17 cellular contexts compared by ENCODE assay signal in genomic region chr2:3870222-3870621, GRCh38.
DNase-seq lines count a peak whose midpoint lies in the region; ATAC-seq, FAIRE-seq and TF ChIP-seq lines count a peak whose summit lies in the region.
"Had no signal": no experiment of that assay in that cellular context is flagged by ENCODE, and none has a peak within 500 bp of the region (broad histone marks: within the 10 kb centered on the region; RNA-seq: fewer than 3 reads in every experiment).

No MANE protein-coding gene starts in this region.

- H3K4me3 ChIP-seq in HepG2 (replicated peaks in 1 of 3; ENCODE audit: insufficient read depth in 1 of 3, low read depth in 2 of 3, low read length in 3 of 3) (no peak overlapping the region), right lobe of liver (no peak overlapping the region), pancreas (no peak overlapping the region), neuronal stem cell (ENCODE audit: low read length in 2 of 2) (no peak overlapping the region)
- H3K4me3 ChIP-seq: GM23248 had no signal

- H2BK12ac ChIP-seq in neuronal stem cell (ENCODE audit: low read length): no peak overlapping the region

- no peak overlapping the region for H4K91ac ChIP-seq in neuronal stem cell (ENCODE audit: low read depth, low read length, poor library complexity)

- no peak overlapping the region for H3K4ac ChIP-seq in neuronal stem cell (ENCODE audit: low read length)

- H3K27me3 ChIP-seq in HepG2 (ENCODE audit: control insufficient read depth in 1 of 2, insufficient read depth in 2 of 2, low read length in 2 of 2) (peaks cover 0 to 14% of the 10 kb centered on the region in 2 experiments; a peak in 2 of 5 replicates), right lobe of liver (no peaks in the 10 kb centered on the region), pancreas (no peaks in the 10 kb centered on the region), neuronal stem cell (ENCODE audit: control insufficient read depth in 3 of 3, insufficient read depth in 3 of 3, low read depth in 1 of 3, low read length in 3 of 3) (no peaks in the 10 kb centered on the region)

- no peak overlapping the region for H3K23ac ChIP-seq in neuronal stem cell (ENCODE audit: low read depth, low read length, poor library complexity)

- WGBS in HepG2 (ENCODE audit: low lambda C conversion rate): 22% methylated on average over 7 of the region's 7 CpGs
- WGBS in right lobe of liver (ENCODE audit: insufficient coverage, low coverage, low lambda C conversion rate, missing lambda C conversion rate): 65% methylated on average over 7 of the region's 7 CpGs
- WGBS in pancreas, 2 donors: 51 to 53% methylated on average over 7 of the region's 7 CpGs
- no CpG with 5 or more reads among the region's 7 CpGs for WGBS in neuronal stem cell (ENCODE audit: extremely low coverage in 2 of 2, insufficient read length in 2 of 2, insufficient replicate concordance in 1 of 2), 2 donors

- H3K4me1 ChIP-seq in HepG2 (ENCODE audit: insufficient read depth, low read length) (no peaks in the 10 kb centered on the region), right lobe of liver (no peaks in the 10 kb centered on the region), pancreas (no peaks in the 10 kb centered on the region), neuronal stem cell (ENCODE audit: control insufficient read depth in 2 of 2, insufficient read depth in 1 of 2, low read depth in 1 of 2, low read length in 2 of 2) (no peaks in the 10 kb centered on the region)
- H3K4me1 ChIP-seq: Caco-2 had no signal

- H3K79me1 ChIP-seq in neuronal stem cell (ENCODE audit: low read depth, low read length): no peaks in the 10 kb centered on the region

- H3K9me3 ChIP-seq in HepG2 (ENCODE audit: low read length) (no peaks in the 10 kb centered on the region), right lobe of liver (no peaks in the 10 kb centered on the region), pancreas (no peaks in the 10 kb centered on the region), neuronal stem cell (replicated peaks in 1 of 2; ENCODE audit: control insufficient read depth in 2 of 2, insufficient read depth in 1 of 2, low read depth in 1 of 2, low read length in 2 of 2) (no peaks in the 10 kb centered on the region)
- H3K9me3 ChIP-seq: Caco-2 had no signal

- TF ChIP-seq CTCF in HepG2 (CRISPR knock-in tag; IDR thresholded peaks at IDR 0.05): no peak
- no peak for TF ChIP-seq CTCF in right lobe of liver (IDR thresholded peaks at IDR 0.05)
- TF ChIP-seq CTCF in pancreas (IDR thresholded peaks at IDR 0.05): no peak

- H3K79me2 ChIP-seq in HepG2 (ENCODE audit: insufficient read depth, low read length): no peaks in the 10 kb centered on the region

- H2BK5ac ChIP-seq in neuronal stem cell (ENCODE audit: low read length): no peak overlapping the region

- TF ChIP-seq EP300 in HepG2 (IDR thresholded peaks at IDR 0.05; ENCODE audit: low read depth in 2 of 2, low read length in 2 of 2): no peak
- TF ChIP-seq EP300 in HepG2 (CRISPR knock-in tag; IDR thresholded peaks at IDR 0.05; ENCODE audit: borderline replicate concordance): no peak

- FAIRE-seq in HepG2 (lab: Jason Lieb, UNC): no peak
- FAIRE-seq in pancreas (lab: Jason Lieb, UNC): no peak
- FAIRE-seq: GM12892, H54 had no signal

- TF ChIP-seq POLR2A in HepG2 (IDR thresholded peaks at IDR 0.05; ENCODE audit: insufficient read depth in 1 of 2, low read depth in 2 of 2, low read length in 2 of 2) (no peak), right lobe of liver (IDR thresholded peaks at IDR 0.05) (no peak)

- H3K36me3 ChIP-seq in HepG2 (replicated peaks in 1 of 2; ENCODE audit: control insufficient read depth in 1 of 2, insufficient read depth in 2 of 2, low read length in 2 of 2) (no peaks in the 10 kb centered on the region), right lobe of liver (no peaks in the 10 kb centered on the region), pancreas (no peaks in the 10 kb centered on the region), neuronal stem cell (replicated peaks in 1 of 2; ENCODE audit: control insufficient read depth in 2 of 2, insufficient read depth in 2 of 2, low read length in 2 of 2) (no peaks in the 10 kb centered on the region)

- DNase-seq in HepG2 (ENCODE audit: low spot score): no peak
- no peak for DNase-seq in right lobe of liver
- DNase-seq in Daoy (ENCODE audit: low read depth): peak; percentile 55
- peak; percentile 53 for DNase-seq in NCI-H774 (lab: John Stamatoyannopoulos, UW)
- DNase-seq in kidney tubule cell (ENCODE audit: low spot score): peak; percentile 33
- DNase-seq in pancreas: no peak
- DNase-seq in glomerular visceral epithelial cell (ENCODE audit: extremely low spot score): no peak
- DNase-seq in neuronal stem cell (ENCODE audit: low spot score): no peak
- DNase-seq: Caco-2; CD8-positive, alpha-beta T cell; GDM1; GM23248; IMR-90; KBM-7 had no signal

- ATAC-seq in HepG2: no peak
- no peak for ATAC-seq in right lobe of liver
- ATAC-seq in pancreas: no peak
- ATAC-seq: CD8-positive, alpha-beta T cell had no signal

- no peak overlapping the region for H2BK15ac ChIP-seq in neuronal stem cell (ENCODE audit: low read length)

- H2AFZ ChIP-seq in HepG2 (ENCODE audit: low read length) (no peak overlapping the region), neuronal stem cell (ENCODE audit: low read length) (no peak overlapping the region)
- H2AFZ ChIP-seq: GM23248 had no signal

- BruUV-seq in HepG2 (replicated peaks; lab: Mats Ljungman, UMichigan): no TSS peak

- POLR2A ChIA-PET in HepG2 (lab: Yijun Ruan, JAX): no interaction called here

- intact Hi-C loops in HepG2 (cut with micrococcal nuclease; ENCODE audit: unreplicated experiment): no loop called here
- intact Hi-C loops in right lobe of liver (cut with DNase I): no loop called here
- intact Hi-C loops in pancreas (cut with DNase I): no loop called here

- H2BK120ac ChIP-seq in neuronal stem cell (ENCODE audit: low read depth, low read length): no peak overlapping the region

- H2AK5ac ChIP-seq in neuronal stem cell (ENCODE audit: low read depth, low read length): no peak overlapping the region

- no peak overlapping the region for H4K8ac ChIP-seq in neuronal stem cell (ENCODE audit: low read depth, low read length)

- no peak for TF ChIP-seq RAD21 in HepG2 (CRISPR knock-in tag; IDR thresholded peaks at IDR 0.05)

- in situ Hi-C loops in HepG2 (cut with HindIII; ENCODE audit: extremely low pct_ligation_motif_present, low pct_unique_long_range_greater_than_20kb): no loop called here

- H3K9ac ChIP-seq in HepG2 (ENCODE audit: insufficient read depth, low read depth, low read length) (no peak overlapping the region), neuronal stem cell (ENCODE audit: low read depth, low read length, poor library complexity) (no peak overlapping the region)
- H3K9ac ChIP-seq: GM23248 had no signal

- H3K4me2 ChIP-seq in HepG2 (ENCODE audit: low read depth, low read length) (no peak overlapping the region), neuronal stem cell (ENCODE audit: insufficient read depth, low read length, poor library complexity, severe bottlenecking) (no peak overlapping the region)

- no peak overlapping the region for H3K18ac ChIP-seq in neuronal stem cell (ENCODE audit: low read length)

- no peak overlapping the region for H3K14ac ChIP-seq in neuronal stem cell (ENCODE audit: low read length)

- H3K27ac ChIP-seq in HepG2 (ENCODE audit: extremely low read length, insufficient read depth, low read length): no peak overlapping the region
- H3K27ac ChIP-seq in right lobe of liver: no peak overlapping the region
- H3K27ac ChIP-seq in pancreas: no peak overlapping the region
- no peak overlapping the region for H3K27ac ChIP-seq in neuronal stem cell (replicated peaks; ENCODE audit: low read length)
- H3K27ac ChIP-seq: GM23248, HL-60 had no signal

- H4K20me1 ChIP-seq in HepG2 (ENCODE audit: insufficient read depth, low read length): no peaks in the 10 kb centered on the region

- CTCF ChIA-PET in HepG2 (lab: Yijun Ruan, JAX; ENCODE audit: low intra/inter-chr PET ratio, low total read pairs): no interaction called here

TF ChIP-seq in HepG2, 621 proteins besides CTCF, POLR2A, EP300 and RAD21:
- TF ChIP-seq ZNF331 (CRISPR knock-in tag; IDR thresholded peaks at IDR 0.05) (no peak), CC2D1A (CRISPR knock-in tag; IDR thresholded peaks at IDR 0.05) (no peak), ZNF639 (CRISPR knock-in tag; conservative IDR thresholded peaks at IDR 0.05) (no peak), ATM (IDR thresholded peaks at IDR 0.05; ENCODE audit: borderline replicate concordance) (no peak), ATF7 (IDR thresholded peaks at IDR 0.05) (peak; percentile 87), ATF7 (CRISPR knock-in tag; IDR thresholded peaks at IDR 0.05) (no peak), CREB1 (IDR thresholded peaks at IDR 0.05) (peak; percentile 85), CREB1 (CRISPR knock-in tag; IDR thresholded peaks at IDR 0.05) (no peak)

Comparison
In these comparisons a context has a peak if more than half of its experiments do, and no peak if none do; other contexts are left out.
1. DNase-seq: peak in Daoy (single experiment), NCI-H774 (single experiment) and kidney tubule cell (single experiment); none in HepG2 (single experiment), right lobe of liver (0 of 3), pancreas (0 of 6), glomerular visceral epithelial cell (single experiment) and neuronal stem cell (single experiment).